ENCODE assay signal across 2 cellular contexts in the genomic region with DNA sequence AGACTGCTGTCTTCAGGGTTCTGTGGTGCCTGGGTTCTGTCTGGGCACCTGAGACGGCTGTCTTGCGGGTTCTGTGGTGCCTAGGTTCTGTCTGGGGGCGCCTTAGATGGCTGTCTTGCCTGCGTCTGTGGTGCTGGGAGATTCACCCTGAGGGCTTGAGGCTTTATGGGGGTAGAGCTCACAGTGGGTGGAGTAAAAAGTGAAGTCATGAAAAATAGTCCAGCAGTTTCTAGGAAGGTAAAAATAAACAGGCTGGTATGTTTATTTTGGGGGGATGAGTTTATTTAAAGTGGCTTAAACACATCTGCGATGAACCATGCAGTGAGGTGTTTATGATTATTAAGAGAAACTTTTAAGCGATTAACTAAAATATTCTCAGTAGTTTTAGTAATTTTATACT.
TF ChIP-seq lines count a peak whose summit lies in the region.

No MANE protein-coding gene starts in this region.

TF ChIP-seq in HEK293, 187 proteins besides CTCF, POLR2A, EP300 and RAD21 (continued from another document):
- TF ChIP-seq, protein P1, sequence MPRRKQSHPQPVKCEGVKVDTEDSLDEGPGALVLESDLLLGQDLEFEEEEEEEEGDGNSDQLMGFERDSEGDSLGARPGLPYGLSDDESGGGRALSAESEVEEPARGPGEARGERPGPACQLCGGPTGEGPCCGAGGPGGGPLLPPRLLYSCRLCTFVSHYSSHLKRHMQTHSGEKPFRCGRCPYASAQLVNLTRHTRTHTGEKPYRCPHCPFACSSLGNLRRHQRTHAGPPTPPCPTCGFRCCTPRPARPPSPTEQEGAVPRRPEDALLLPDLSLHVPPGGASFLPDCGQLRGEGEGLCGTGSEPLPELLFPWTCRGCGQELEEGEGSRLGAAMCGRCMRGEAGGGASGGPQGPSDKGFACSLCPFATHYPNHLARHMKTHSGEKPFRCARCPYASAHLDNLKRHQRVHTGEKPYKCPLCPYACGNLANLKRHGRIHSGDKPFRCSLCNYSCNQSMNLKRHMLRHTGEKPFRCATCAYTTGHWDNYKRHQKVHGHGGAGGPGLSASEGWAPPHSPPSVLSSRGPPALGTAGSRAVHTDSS (tag by site-specific recombination; IDR thresholded peaks at IDR 0.05) = no peak
- TF ChIP-seq, protein P2, sequence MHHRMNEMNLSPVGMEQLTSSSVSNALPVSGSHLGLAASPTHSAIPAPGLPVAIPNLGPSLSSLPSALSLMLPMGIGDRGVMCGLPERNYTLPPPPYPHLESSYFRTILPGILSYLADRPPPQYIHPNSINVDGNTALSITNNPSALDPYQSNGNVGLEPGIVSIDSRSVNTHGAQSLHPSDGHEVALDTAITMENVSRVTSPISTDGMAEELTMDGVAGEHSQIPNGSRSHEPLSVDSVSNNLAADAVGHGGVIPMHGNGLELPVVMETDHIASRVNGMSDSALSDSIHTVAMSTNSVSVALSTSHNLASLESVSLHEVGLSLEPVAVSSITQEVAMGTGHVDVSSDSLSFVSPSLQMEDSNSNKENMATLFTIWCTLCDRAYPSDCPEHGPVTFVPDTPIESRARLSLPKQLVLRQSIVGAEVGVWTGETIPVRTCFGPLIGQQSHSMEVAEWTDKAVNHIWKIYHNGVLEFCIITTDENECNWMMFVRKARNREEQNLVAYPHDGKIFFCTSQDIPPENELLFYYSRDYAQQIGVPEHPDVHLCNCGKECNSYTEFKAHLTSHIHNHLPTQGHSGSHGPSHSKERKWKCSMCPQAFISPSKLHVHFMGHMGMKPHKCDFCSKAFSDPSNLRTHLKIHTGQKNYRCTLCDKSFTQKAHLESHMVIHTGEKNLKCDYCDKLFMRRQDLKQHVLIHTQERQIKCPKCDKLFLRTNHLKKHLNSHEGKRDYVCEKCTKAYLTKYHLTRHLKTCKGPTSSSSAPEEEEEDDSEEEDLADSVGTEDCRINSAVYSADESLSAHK (tag by site-specific recombination; IDR thresholded peaks at IDR 0.05) = peak; percentile 59; the same call in 1 of the 2 replicates

TF ChIP-seq in HepG2, 621 proteins besides CTCF, POLR2A, EP300 and RAD21 (continued from another document):
- TF ChIP-seq, protein P3, sequence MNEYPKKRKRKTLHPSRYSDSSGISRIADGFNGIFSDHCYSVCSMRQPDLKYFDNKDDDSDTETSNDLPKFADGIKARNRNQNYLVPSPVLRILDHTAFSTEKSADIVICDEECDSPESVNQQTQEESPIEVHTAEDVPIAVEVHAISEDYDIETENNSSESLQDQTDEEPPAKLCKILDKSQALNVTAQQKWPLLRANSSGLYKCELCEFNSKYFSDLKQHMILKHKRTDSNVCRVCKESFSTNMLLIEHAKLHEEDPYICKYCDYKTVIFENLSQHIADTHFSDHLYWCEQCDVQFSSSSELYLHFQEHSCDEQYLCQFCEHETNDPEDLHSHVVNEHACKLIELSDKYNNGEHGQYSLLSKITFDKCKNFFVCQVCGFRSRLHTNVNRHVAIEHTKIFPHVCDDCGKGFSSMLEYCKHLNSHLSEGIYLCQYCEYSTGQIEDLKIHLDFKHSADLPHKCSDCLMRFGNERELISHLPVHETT (CRISPR knock-in tag; conservative IDR thresholded peaks at IDR 0.05) = no peak
- TF ChIP-seq, protein P4, sequence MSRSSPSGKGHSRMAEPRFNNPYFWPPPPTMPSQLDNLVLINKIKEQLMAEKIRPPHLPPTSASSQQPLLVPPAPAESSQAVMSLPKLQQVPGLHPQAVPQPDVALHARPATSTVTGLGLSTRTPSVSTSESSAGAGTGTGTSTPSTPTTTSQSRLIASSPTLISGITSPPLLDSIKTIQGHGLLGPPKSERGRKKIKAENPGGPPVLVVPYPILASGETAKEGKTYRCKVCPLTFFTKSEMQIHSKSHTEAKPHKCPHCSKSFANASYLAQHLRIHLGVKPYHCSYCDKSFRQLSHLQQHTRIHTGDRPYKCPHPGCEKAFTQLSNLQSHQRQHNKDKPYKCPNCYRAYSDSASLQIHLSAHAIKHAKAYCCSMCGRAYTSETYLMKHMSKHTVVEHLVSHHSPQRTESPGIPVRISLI (CRISPR knock-in tag; IDR thresholded peaks at IDR 0.05; ENCODE audit: borderline replicate concordance) = no peak
- TF ChIP-seq, protein P5, sequence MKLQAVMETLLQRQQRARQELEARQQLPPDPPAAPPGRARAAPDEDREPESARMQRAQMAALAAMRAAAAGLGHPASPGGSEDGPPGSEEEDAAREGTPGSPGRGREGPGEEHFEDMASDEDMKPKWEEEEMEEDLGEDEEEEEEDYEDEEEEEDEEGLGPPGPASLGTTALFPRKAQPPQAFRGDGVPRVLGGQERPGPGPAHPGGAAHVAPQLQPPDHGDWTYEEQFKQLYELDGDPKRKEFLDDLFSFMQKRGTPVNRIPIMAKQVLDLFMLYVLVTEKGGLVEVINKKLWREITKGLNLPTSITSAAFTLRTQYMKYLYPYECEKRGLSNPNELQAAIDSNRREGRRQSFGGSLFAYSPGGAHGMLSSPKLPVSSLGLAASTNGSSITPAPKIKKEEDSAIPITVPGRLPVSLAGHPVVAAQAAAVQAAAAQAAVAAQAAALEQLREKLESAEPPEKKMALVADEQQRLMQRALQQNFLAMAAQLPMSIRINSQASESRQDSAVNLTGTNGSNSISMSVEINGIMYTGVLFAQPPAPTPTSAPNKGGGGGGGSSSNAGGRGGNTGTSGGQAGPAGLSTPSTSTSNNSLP (IDR thresholded peaks at IDR 0.05; ENCODE audit: low read depth, low read length) = no peak
